In genomic region chr22:20484948-20485683, GRCh38 we compare ENCODE assay signal across 1 cellular context.
TF ChIP-seq lines count a peak whose summit lies in the region.

No MANE protein-coding gene starts in this region.

TF ChIP-seq in K562, 482 proteins besides CTCF, POLR2A, EP300 and RAD21:
- no peak for TF ChIP-seq GABPB1 (CRISPR knock-in tag; IDR thresholded peaks at IDR 0.05)
- no peak for TF ChIP-seq TEAD4 (IDR thresholded peaks at IDR 0.05; ENCODE audit: low read length)
- peak; percentile 85 for TF ChIP-seq TEAD4 (CRISPR knock-in tag; IDR thresholded peaks at IDR 0.05; ENCODE audit: borderline replicate concordance)
- peak in 1 of 2 experiments; percentile 72; a peak in 2 of 4 replicates for TF ChIP-seq FOXA3 (CRISPR knock-in tag; conservative IDR thresholded peaks at IDR 0.05 in 1 of 2, IDR thresholded peaks at IDR 0.05 in 1 of 2)
- 0 out of 2 replicates have a peak, but pooled peaks have one; percentile 50 for TF ChIP-seq ZNF143 (CRISPR knock-in tag; IDR thresholded peaks at IDR 0.05)
- peak; percentile 67; the same call in 1 of the 2 replicates for TF ChIP-seq ZNF277 (CRISPR knock-in tag; IDR thresholded peaks at IDR 0.05; ENCODE audit: borderline replicate concordance)
- TF ChIP-seq SAP30 (IDR thresholded peaks at IDR 0.05; ENCODE audit: borderline replicate concordance, insufficient read depth, low read depth, low read length, poor library complexity, severe bottlenecking), result no peak
- TF ChIP-seq ZNF707 (CRISPR knock-in tag; conservative IDR thresholded peaks at IDR 0.05), result 0 out of 2 replicates have a peak, but pooled peaks have one; percentile 3
- TF ChIP-seq JUN (IDR thresholded peaks at IDR 0.05; ENCODE audit: borderline replicate concordance, low read depth, low read length), result no peak
- peak; percentile 76; the same call in 1 of the 2 replicates for TF ChIP-seq JUN (CRISPR knock-in tag; IDR thresholded peaks at IDR 0.05; ENCODE audit: borderline replicate concordance)
- TF ChIP-seq USF1 (CRISPR knock-in tag; IDR thresholded peaks at IDR 0.05), result peak; percentile 43; the same call in 1 of the 2 replicates
- TF ChIP-seq ARID4B (CRISPR knock-in tag; IDR thresholded peaks at IDR 0.05), result no peak
- 0 out of 2 replicates have a peak, but pooled peaks have one; percentile 32 for TF ChIP-seq ZNF696 (CRISPR knock-in tag; conservative IDR thresholded peaks at IDR 0.05)
- 0 out of 4 replicates have a peak, but pooled peaks of 1 of the 2 experiments have one; percentile 54 for TF ChIP-seq UBTF (IDR thresholded peaks at IDR 0.05; ENCODE audit: borderline replicate concordance in 1 of 2, low read depth in 2 of 2, low read length in 2 of 2)
- TF ChIP-seq ZFX (CRISPR knock-in tag; IDR thresholded peaks at IDR 0.05), result no peak
- peak; percentile 50; the same call in 1 of the 2 replicates for TF ChIP-seq MAX (CRISPR knock-in tag; IDR thresholded peaks at IDR 0.05)
- no peak for TF ChIP-seq MYC (IDR thresholded peaks at IDR 0.05; ENCODE audit: low read depth, low read length)
- TF ChIP-seq MYC (CRISPR knock-in tag; IDR thresholded peaks at IDR 0.05; ENCODE audit: borderline replicate concordance, low read depth), result peak; percentile 37; the same call in 1 of the 2 replicates
- TF ChIP-seq ZNF699 (CRISPR knock-in tag; IDR thresholded peaks at IDR 0.05; ENCODE audit: insufficient replicate concordance), result no peak
